8 cellular contexts compared by ENCODE assay signal in genomic region chr17:28946239-28946638, GRCh38. TPM values are rescaled to one million over a fixed set of nuclear protein-coding genes. Genes with fewer than 3 reads are reported as not detected.
DNase-seq lines count a peak whose midpoint lies in the region; ATAC-seq and TF ChIP-seq lines count a peak whose summit lies in the region.
"Had no signal": no experiment of that assay in that cellular context is flagged by ENCODE, and none has a peak within 500 bp of the region (broad histone marks: within the 10 kb centered on the region; RNA-seq: fewer than 3 reads in every experiment).

No MANE protein-coding gene starts in this region.

- H3K4me1 Mint-ChIP-seq in T-helper 2 cell treated with Interferon-gamma antibody and Interleukin-4, amounts not matched to agents 5 μg/mL and 100 μg/mL, for 36 hours (ENCODE audit: low read depth), result peaks cover 47% of the 10 kb centered on the region

- peak overlapping the region; percentile 87 for H3K27ac Mint-ChIP-seq in T-helper 2 cell treated with Interferon-gamma antibody and Interleukin-4, amounts not matched to agents 5 μg/mL and 100 μg/mL, for 36 hours

- intact Hi-C loops in esophagus squamous epithelium (cut with DNase I), result no loop called here

- no peak for TF ChIP-seq POLR2A in esophagus squamous epithelium (IDR thresholded peaks at IDR 0.05)

- H3K27me3 Mint-ChIP-seq in T-helper 2 cell treated with Interferon-gamma antibody and Interleukin-4, amounts not matched to agents 5 μg/mL and 100 μg/mL, for 36 hours (ENCODE audit: low read depth), result no peaks in the 10 kb centered on the region

- H3K4me3 Mint-ChIP-seq in T-helper 2 cell treated with Interferon-gamma antibody and Interleukin-4, amounts not matched to agents 5 μg/mL and 100 μg/mL, for 36 hours, result peak overlapping the region; percentile 97

- H3K4me3 ChIP-seq in esophagus squamous epithelium, result no peak overlapping the region
- H3K4me3 ChIP-seq in skeletal muscle cell (ENCODE audit: low read depth, low read length), result no peak overlapping the region

- peak overlapping the region in 3 of 4 donors; percentile 45 to 92 (median 51) for H3K27ac ChIP-seq in esophagus squamous epithelium

- H3K36me3 ChIP-seq in esophagus squamous epithelium, result peaks cover 0 to 28% (median 0%) of the 10 kb centered on the region in 3 donors

- H3K27me3 ChIP-seq in esophagus squamous epithelium, result no peaks in the 10 kb centered on the region

- ATAC-seq in GM21526 (IDR thresholded peaks at IDR 0.05; ENCODE audit: low FRiP score, unreplicated experiment) (no peak), HG02763 (IDR thresholded peaks at IDR 0.05; ENCODE audit: unreplicated experiment) (no peak)

- no peaks in the 10 kb centered on the region for H3K9me3 ChIP-seq in esophagus squamous epithelium

- no peaks in the 10 kb centered on the region for H3K9me3 Mint-ChIP-seq in T-helper 2 cell treated with Interferon-gamma antibody and Interleukin-4, amounts not matched to agents 5 μg/mL and 100 μg/mL, for 36 hours

- no peak for TF ChIP-seq CTCF in esophagus squamous epithelium (IDR thresholded peaks at IDR 0.05)

- DNase-seq in GM04504 (ENCODE audit: low read depth) (peak; percentile 69), esophagus squamous epithelium (lab: John Stamatoyannopoulos, UW) (no peak), skeletal muscle cell (ENCODE audit: low read depth) (peak; percentile 34), iPS-NIHi11 (ENCODE audit: low spot score) (no peak)
- DNase-seq in T-helper 2 cell treated with Interferon-gamma antibody and Interleukin-4, amounts not matched to agents 5 μg/mL and 100 μg/mL, for 36 hours (ENCODE audit: low spot score), result peak; percentile 17
- DNase-seq: stimulated activated CD4-positive, alpha-beta T cell treated with anti-CD3 and anti-CD28 coated beads, Interleukin-4, amount 100 ng/mL, for 1 hour had no signal

- H3K36me3 Mint-ChIP-seq in T-helper 2 cell treated with Interferon-gamma antibody and Interleukin-4, amounts not matched to agents 5 μg/mL and 100 μg/mL, for 36 hours (ENCODE audit: low read depth), result peaks cover 64% of the 10 kb centered on the region

- H3K4me1 ChIP-seq in esophagus squamous epithelium, result peaks cover 0 to 68% (median 33%) of the 10 kb centered on the region in 3 donors

- 42 to 50% methylated on average over 4 of the region's 4 CpGs for WGBS in esophagus squamous epithelium, 2 donors

RNA-seq across cellular contexts. Expression of gene PHF12, which starts 5.1 kb away (rescaled TPM):
- total RNA-seq in esophagus squamous epithelium, result 10 to 100 TPM; 13.0 to 35.6 (median 18.8) TPM

RNA-seq across cellular contexts. Expression of gene DHRS13, which starts 43.4 kb away (rescaled TPM):
- total RNA-seq in esophagus squamous epithelium, result 10 to 100 TPM; 10.3 to 17.0 (median 14.9) TPM

RNA-seq across cellular contexts. Expression of gene FLOT2, which starts 48.7 kb away (rescaled TPM):
- 10 to 100 TPM; 44.8 to 81.8 (median 65.2) TPM for total RNA-seq in esophagus squamous epithelium

RNA-seq across cellular contexts. Expression of gene SEZ6, which starts 59.6 kb away (rescaled TPM):
- not detected for total RNA-seq in esophagus squamous epithelium

Comparison
In these comparisons a context has a peak if more than half of its experiments do, and no peak if none do; other contexts are left out.
1. DNase-seq: peak in GM04504 (single experiment), T-helper 2 cell treated with Interferon-gamma antibody and Interleukin-4, amounts not matched to agents 5 μg/mL and 100 μg/mL, for 36 hours (single experiment) and skeletal muscle cell (single experiment); none in esophagus squamous epithelium (single experiment) and iPS-NIHi11 (single experiment).